Comparison of ENCODE assay signal across 8 cellular contexts in the genomic region with DNA sequence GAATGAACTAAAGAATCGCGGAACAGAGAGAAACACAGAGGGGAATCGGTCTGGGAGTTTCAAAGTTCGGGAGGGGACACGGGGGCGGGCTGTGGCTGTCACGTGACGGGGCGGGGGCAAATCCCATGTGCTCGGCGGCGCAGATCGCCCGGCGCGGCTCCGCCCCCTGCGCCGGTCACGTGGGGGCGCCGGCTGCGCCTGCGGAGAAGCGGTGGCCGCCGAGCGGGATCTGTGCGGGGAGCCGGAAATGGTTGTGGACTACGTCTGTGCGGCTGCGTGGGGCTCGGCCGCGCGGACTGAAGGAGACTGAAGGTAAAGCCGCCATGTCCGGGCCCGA. TPM values are rescaled to one million over a fixed set of nuclear protein-coding genes. Genes with fewer than 3 reads are reported as not detected.
A peak's percentile ranks its signal among the peaks of the same experiment; 100 is the strongest.
DNase-seq lines count a peak whose midpoint lies in the region; ATAC-seq, FAIRE-seq and TF ChIP-seq lines count a peak whose summit lies in the region.

A gene with protein sequence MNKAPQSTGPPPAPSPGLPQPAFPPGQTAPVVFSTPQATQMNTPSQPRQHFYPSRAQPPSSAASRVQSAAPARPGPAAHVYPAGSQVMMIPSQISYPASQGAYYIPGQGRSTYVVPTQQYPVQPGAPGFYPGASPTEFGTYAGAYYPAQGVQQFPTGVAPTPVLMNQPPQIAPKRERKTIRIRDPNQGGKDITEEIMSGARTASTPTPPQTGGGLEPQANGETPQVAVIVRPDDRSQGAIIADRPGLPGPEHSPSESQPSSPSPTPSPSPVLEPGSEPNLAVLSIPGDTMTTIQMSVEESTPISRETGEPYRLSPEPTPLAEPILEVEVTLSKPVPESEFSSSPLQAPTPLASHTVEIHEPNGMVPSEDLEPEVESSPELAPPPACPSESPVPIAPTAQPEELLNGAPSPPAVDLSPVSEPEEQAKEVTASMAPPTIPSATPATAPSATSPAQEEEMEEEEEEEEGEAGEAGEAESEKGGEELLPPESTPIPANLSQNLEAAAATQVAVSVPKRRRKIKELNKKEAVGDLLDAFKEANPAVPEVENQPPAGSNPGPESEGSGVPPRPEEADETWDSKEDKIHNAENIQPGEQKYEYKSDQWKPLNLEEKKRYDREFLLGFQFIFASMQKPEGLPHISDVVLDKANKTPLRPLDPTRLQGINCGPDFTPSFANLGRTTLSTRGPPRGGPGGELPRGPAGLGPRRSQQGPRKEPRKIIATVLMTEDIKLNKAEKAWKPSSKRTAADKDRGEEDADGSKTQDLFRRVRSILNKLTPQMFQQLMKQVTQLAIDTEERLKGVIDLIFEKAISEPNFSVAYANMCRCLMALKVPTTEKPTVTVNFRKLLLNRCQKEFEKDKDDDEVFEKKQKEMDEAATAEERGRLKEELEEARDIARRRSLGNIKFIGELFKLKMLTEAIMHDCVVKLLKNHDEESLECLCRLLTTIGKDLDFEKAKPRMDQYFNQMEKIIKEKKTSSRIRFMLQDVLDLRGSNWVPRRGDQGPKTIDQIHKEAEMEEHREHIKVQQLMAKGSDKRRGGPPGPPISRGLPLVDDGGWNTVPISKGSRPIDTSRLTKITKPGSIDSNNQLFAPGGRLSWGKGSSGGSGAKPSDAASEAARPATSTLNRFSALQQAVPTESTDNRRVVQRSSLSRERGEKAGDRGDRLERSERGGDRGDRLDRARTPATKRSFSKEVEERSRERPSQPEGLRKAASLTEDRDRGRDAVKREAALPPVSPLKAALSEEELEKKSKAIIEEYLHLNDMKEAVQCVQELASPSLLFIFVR (N-terminal part only) (plus strand): TSS at position 244 of the 337 bp plus-strand sequence. CDS start 1,191 bp downstream, outside the sequence.

- H2AK5ac ChIP-seq in IMR-90 (ENCODE audit: low read depth, low read length), result peak within 1 kb of the TSS; percentile 63

- peak; percentile 89 for TF ChIP-seq POLR2A in IMR-90 (IDR thresholded peaks at IDR 0.05; ENCODE audit: low read depth, low read length)

- DNase-seq in D721Med (ENCODE audit: insufficient read length, low spot score) (peak; percentile 95), IMR-90 (peak; percentile 94), OCI-LY7 (ENCODE audit: low spot score) (peak; percentile 94), activated T-cell treated with anti-CD3 and anti-CD28 coated beads for 24 hours (ENCODE audit: low read depth) (peak; percentile 91), epithelial cell of esophagus (ENCODE audit: low read depth) (peak; percentile 96), mucosa of descending colon (peak; percentile 97)
- DNase-seq in stimulated activated CD8-positive, alpha-beta memory T cell treated with anti-CD3 and anti-CD28 coated beads, Interleukin-4, amount 100 ng/mL, for 24 hours (ENCODE audit: low read depth), result peak; percentile 90

- peaks cover 47% of the 10 kb centered on the region for H3K79me2 ChIP-seq in OCI-LY7 (ENCODE audit: insufficient read depth, low read depth, low read length)

- peaks cover 15% of the 10 kb centered on the region for H3K9me1 ChIP-seq in IMR-90 (ENCODE audit: insufficient read depth, low read length)

- peak within 1 kb of the TSS; percentile 93 for H4K5ac ChIP-seq in IMR-90 (ENCODE audit: low read depth, low read length)

- peak; percentile 75 for ATAC-seq in GM21528 (IDR thresholded peaks at IDR 0.05; ENCODE audit: low FRiP score, unreplicated experiment)
- ATAC-seq in IMR-90 (ENCODE audit: low read depth), result peak; percentile 80
- ATAC-seq in mucosa of descending colon, result peak; percentile 89

- H4K20me1 ChIP-seq in IMR-90 (ENCODE audit: insufficient read depth, low read length), result peaks cover 44% of the 10 kb centered on the region
- peaks cover 33% of the 10 kb centered on the region for H4K20me1 ChIP-seq in OCI-LY7 (ENCODE audit: insufficient read depth, low read length)

- H3K4me1 ChIP-seq in IMR-90 (ENCODE audit: control insufficient read depth, insufficient read depth, low read length), result peaks cover 16% of the 10 kb centered on the region
- H3K4me1 ChIP-seq in OCI-LY7 (ENCODE audit: insufficient read depth, low read length, poor library complexity, severe bottlenecking), result peaks cover 25% of the 10 kb centered on the region
- H3K4me1 ChIP-seq in mucosa of descending colon (ENCODE audit: low read depth), result peaks cover 36% of the 10 kb centered on the region

- peak within 1 kb of the TSS; percentile 97 for H3K4me2 ChIP-seq in IMR-90 (ENCODE audit: low read depth, low read length)
- H3K4me2 ChIP-seq in OCI-LY7 (ENCODE audit: low read length), result peak within 1 kb of the TSS; percentile 100

- peak within 1 kb of the TSS; percentile 87 for H3K18ac ChIP-seq in IMR-90 (ENCODE audit: low read depth, low read length)

- H3K9me2 ChIP-seq in OCI-LY7 (ENCODE audit: insufficient read depth, low read length), result no peaks in the 10 kb centered on the region

- 0% methylated on average over 4 of the region's 40 CpGs; no CpG with 5 or more reads in 1 of the 2 experiments for WGBS in IMR-90 (ENCODE audit: extremely low coverage in 2 of 2, insufficient read length in 1 of 2), 2 experiments

- peak within 1 kb of the TSS; percentile 83 for H2BK120ac ChIP-seq in IMR-90 (ENCODE audit: low read depth, low read length)

- H3K4me3 ChIP-seq in IMR-90 (ENCODE audit: insufficient read depth, low read depth, low read length) (peak within 1 kb of the TSS; percentile 91), OCI-LY7 (ENCODE audit: low read depth, low read length, poor library complexity, severe bottlenecking) (peak within 1 kb of the TSS; percentile 97), epithelial cell of esophagus (ENCODE audit: low read length) (peak within 1 kb of the TSS; percentile 88), mucosa of descending colon (peak within 1 kb of the TSS; percentile 84)

- in situ Hi-C loops in IMR-90 (cut with MboI; ENCODE audit: low sequenced_read_pairs), result no loop called here

- H2BK20ac ChIP-seq in IMR-90 (ENCODE audit: low read depth, low read length), result no peak within 1 kb of the TSS

- no peak for FAIRE-seq in D721Med (lab: Jason Lieb, UNC)

- dilution Hi-C loops in IMR-90 (cut with HindIII; ENCODE audit: low sequenced_read_pairs, unreplicated experiment), result no loop called here

- peak within 1 kb of the TSS; percentile 95 for H3K23ac ChIP-seq in IMR-90 (ENCODE audit: low read depth, low read length)

- H2BK15ac ChIP-seq in IMR-90 (ENCODE audit: low read depth, low read length), result peak within 1 kb of the TSS; percentile 70; the same call in 1 of the 3 replicates

- H3K9ac ChIP-seq in IMR-90 (ENCODE audit: low read depth, low read length), result peak within 1 kb of the TSS; percentile 98

- peak within 1 kb of the TSS; percentile 97 for H3K4ac ChIP-seq in IMR-90 (ENCODE audit: low read depth, low read length)

- H3K56ac ChIP-seq in IMR-90 (ENCODE audit: extremely low read depth, insufficient read depth, low read length), result peak within 1 kb of the TSS; percentile 85

- CTCF ChIA-PET in IMR-90 (lab: Yijun Ruan, JAX) (no interaction called here), OCI-LY7 (lab: Charles Lee; ENCODE audit: unreplicated experiment) (no interaction called here)

- intact Hi-C loops in IMR-90 (cut with micrococcal nuclease), result loop anchor here (1.0 to 2.0 kb wide), 2 partner anchors 15 to 48 kb away; a partner anchor contains a TSS
- intact Hi-C loops in OCI-LY7 (cut with micrococcal nuclease; ENCODE audit: unreplicated experiment), result loop anchor here (1.0 to 5.0 kb wide), 3 partner anchors 15 to 157 kb away; a partner anchor contains a TSS
- intact Hi-C loops in mucosa of descending colon (cut with DNase I, micrococcal nuclease), result no loop called here

- POLR2A ChIA-PET in IMR-90 (lab: Charles Lee; ENCODE audit: unreplicated experiment) (no interaction called here), OCI-LY7 (lab: Charles Lee) (no interaction called here)

- peak within 1 kb of the TSS; percentile 85 for H2AFZ ChIP-seq in IMR-90 (replicated peaks; ENCODE audit: low read length, poor library complexity)
- peak within 1 kb of the TSS; percentile 85 for H2AFZ ChIP-seq in OCI-LY7 (ENCODE audit: low read length)

- peak within 1 kb of the TSS; percentile 99 for H2BK5ac ChIP-seq in IMR-90 (ENCODE audit: low read depth, low read length, poor library complexity, severe bottlenecking)

- H3K27me3 ChIP-seq in IMR-90 (ENCODE audit: control insufficient read depth, insufficient read depth, low read length), result no peaks in the 10 kb centered on the region

- peak within 1 kb of the TSS; percentile 88 to 90 for H4K8ac ChIP-seq in IMR-90 (ENCODE audit: low read depth in 2 of 2, low read length in 2 of 2)

- H2AK9ac ChIP-seq in IMR-90 (replicated peaks; ENCODE audit: low read depth, low read length, poor library complexity), result peak within 1 kb of the TSS; percentile 100

- H3K79me1 ChIP-seq in IMR-90 (ENCODE audit: low read depth in 1 of 2, low read length in 2 of 2), result peaks cover 0 to 24% of the 10 kb centered on the region in 2 experiments; a peak in 2 of 4 replicates

- H4K91ac ChIP-seq in IMR-90 (ENCODE audit: insufficient read depth, low read depth, low read length), result peak within 1 kb of the TSS; percentile 97

- H3K36me3 ChIP-seq in IMR-90 (ENCODE audit: control insufficient read depth, insufficient read depth, low read length) (peaks cover 23% of the 10 kb centered on the region), OCI-LY7 (ENCODE audit: insufficient read depth, low read length) (peaks cover 52% of the 10 kb centered on the region), mucosa of descending colon (ENCODE audit: low read depth) (peaks cover 4% of the 10 kb centered on the region)

- no TSS peak for BruUV-seq in IMR-90 (replicated peaks; lab: Mats Ljungman, UMichigan)
- BruUV-seq in OCI-LY7 (replicated peaks; lab: Mats Ljungman, UMichigan), result no TSS peak

- no peak for TF ChIP-seq CTCF in D721Med (IDR thresholded peaks at IDR 0.05; ENCODE audit: insufficient read depth, missing control alignments)
- TF ChIP-seq CTCF in IMR-90 (conservative IDR thresholded peaks at IDR 0.05; ENCODE audit: low read depth, low read length), result no peak
- no peak for TF ChIP-seq CTCF in OCI-LY7 (conservative IDR thresholded peaks at IDR 0.05; ENCODE audit: low read length)
- no peak for TF ChIP-seq CTCF in epithelial cell of esophagus (IDR thresholded peaks at IDR 0.05; ENCODE audit: insufficient read depth, low read depth, low read length, missing control alignments)
- no peak for TF ChIP-seq CTCF in mucosa of descending colon (IDR thresholded peaks at IDR 0.05)

- H3K9me3 ChIP-seq in IMR-90 (ENCODE audit: control insufficient read depth, insufficient read depth, low read length) (no peaks in the 10 kb centered on the region), OCI-LY7 (ENCODE audit: low read length) (no peaks in the 10 kb centered on the region), mucosa of descending colon (no peaks in the 10 kb centered on the region)

- peak within 1 kb of the TSS; percentile 95 for H3K14ac ChIP-seq in IMR-90 (replicated peaks; ENCODE audit: low read depth, low read length)

- no peak for TF ChIP-seq RAD21 in IMR-90 (IDR thresholded peaks at IDR 0.05; ENCODE audit: low read length)

- peak within 1 kb of the TSS; percentile 99 for H3K27ac ChIP-seq in IMR-90 (ENCODE audit: insufficient read depth, low read length)
- H3K27ac ChIP-seq in OCI-LY7 (ENCODE audit: low read depth, low read length, poor library complexity, severe bottlenecking), result peak within 1 kb of the TSS; percentile 62

RNA-seq across cellular contexts. Expression of the gene that starts here (rescaled TPM):
- total RNA-seq in IMR-90 (2012; rRNA removed) (225 TPM in 2 replicates), OCI-LY7 (2022) (350 and 412 TPM in 2 replicates), mucosa of descending colon (100 to 1,000 TPM; 256 to 305 (median 267) TPM)
- 274 and 300 TPM in 2 replicates for polyA plus RNA-seq in IMR-90 (2012; rRNA removed)
- polyA plus RNA-seq in IMR-90 (2012; cell fraction: cytosol; rRNA removed), result 216 and 229 TPM in 2 replicates
- 361 and 453 TPM in 2 replicates for polyA plus RNA-seq in IMR-90 (2012; cell fraction: nucleus; rRNA removed; ENCODE audit: low replicate concordance)
- 245 and 293 TPM in 2 replicates for total RNA-seq in OCI-LY7 (2014; rRNA removed; shearing (Covaris generic))

Comparison
In these comparisons a context has a peak if more than half of its experiments do, and no peak if none do; other contexts are left out.
1. Peak in every context shown above with its lines: DNase-seq, ATAC-seq, H3K4me3 ChIP-seq and H3K27ac ChIP-seq.
2. intact Hi-C loops: an anchor here in IMR-90 (1.0 to 2.0 kb wide) and OCI-LY7 (1.0 to 5.0 kb wide); none called in mucosa of descending colon.